26 cellular contexts compared by ENCODE assay signal in the genomic region with DNA sequence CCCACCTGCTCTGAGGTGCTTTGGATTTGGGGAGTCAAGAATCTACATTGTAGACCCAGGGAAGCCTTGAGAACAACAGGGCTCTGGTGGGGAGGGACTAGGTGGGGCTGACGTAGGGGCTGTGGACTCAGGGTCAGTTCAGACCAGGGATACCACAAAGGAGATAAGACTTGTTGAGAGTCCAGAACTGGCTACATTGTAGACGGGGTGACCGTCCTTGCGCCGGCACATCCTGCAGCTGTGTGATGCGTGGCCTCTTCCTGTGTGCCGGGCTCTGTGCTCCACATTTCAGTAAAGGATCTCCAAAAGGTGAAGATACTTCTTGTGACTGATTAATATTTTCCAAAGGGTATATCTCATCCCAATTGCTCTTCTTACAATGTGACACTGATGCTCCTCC. TPM values are rescaled to one million over a fixed set of nuclear protein-coding genes. Genes with fewer than 3 reads are reported as not detected.
DNase-seq lines count a peak whose midpoint lies in the region; ATAC-seq and TF ChIP-seq lines count a peak whose summit lies in the region.
"Had no signal": no experiment of that assay in that cellular context is flagged by ENCODE, and none has a peak within 500 bp of the region (broad histone marks: within the 10 kb centered on the region; RNA-seq: fewer than 3 reads in every experiment).

No MANE protein-coding gene starts in this region.

- H3K4me1 Mint-ChIP-seq in CD4-positive, CD25-positive, alpha-beta regulatory T cell = peaks cover 0 to 13% (median 10%) of the 10 kb centered on the region in 4 donors
- peaks cover 14% of the 10 kb centered on the region for H3K4me1 Mint-ChIP-seq in neural crest cell

- no peak for ATAC-seq in CD4-positive, CD25-positive, alpha-beta regulatory T cell (ENCODE audit: low read depth in 2 of 2)
- ATAC-seq in HG03280 (IDR thresholded peaks at IDR 0.05; ENCODE audit: unreplicated experiment) (no peak), HG03469 (IDR thresholded peaks at IDR 0.05; ENCODE audit: unreplicated experiment) (no peak)
- ATAC-seq: body of pancreas; heart right ventricle; right cardiac atrium; stimulated activated naive B cell treated with anti-CD40 and anti-IgM and Interleukin-4, amounts not matched to agents 10 μg/mL and 1 μg/mL and 100 μg/mL, for 72 hours had no signal

- no peak overlapping the region for H3K9ac ChIP-seq in OCI-LY3 (ENCODE audit: low read length)
- H3K9ac ChIP-seq: SK-N-SH had no signal

- H3K27me3 ChIP-seq in CD4-positive, CD25-positive, alpha-beta regulatory T cell (ENCODE audit: control insufficient read depth, insufficient read depth, low read length) = peaks cover 5% of the 10 kb centered on the region
- no peaks in the 10 kb centered on the region for H3K27me3 ChIP-seq in OCI-LY3 (ENCODE audit: low read depth, low read length)
- H3K27me3 ChIP-seq: body of pancreas, suprapubic skin had no signal

- no peaks in the 10 kb centered on the region for H3K9me3 ChIP-seq in CD4-positive, CD25-positive, alpha-beta regulatory T cell (ENCODE audit: control insufficient read depth in 2 of 2, low read length in 2 of 2)
- no peaks in the 10 kb centered on the region for H3K9me3 ChIP-seq in OCI-LY3 (ENCODE audit: insufficient read depth, low read length)
- H3K9me3 ChIP-seq: body of pancreas, heart right ventricle, SK-N-SH, suprapubic skin had no signal

- no peak for DNase-seq in CD4-positive, CD25-positive, alpha-beta regulatory T cell
- no peak for DNase-seq in neural crest cell (ENCODE audit: low read depth, low spot score)
- no peak for DNase-seq in NCI-H146 (lab: John Stamatoyannopoulos, UW)
- DNase-seq in RPMI8226 = no peak
- DNase-seq: activated CD4-positive, alpha-beta memory T cell treated with anti-CD3 and anti-CD28 coated beads for 36 hours; activated CD4-positive, CD25-positive, alpha-beta regulatory T cell; activated effector memory CD4-positive, alpha-beta T cell treated with Interleukin-2 at 50 U/mL for 16 hours; body of pancreas; CD4-positive, alpha-beta memory T cell; DMS153; effector CD8-positive, alpha-beta T cell; heart right ventricle; Karpas-422; NCI-H526; SK-N-SH; stimulated activated CD4-positive, alpha-beta T cell treated with anti-CD3 and anti-CD28 coated beads, Interleukin-12 subunit alpha, Interleukin-12 subunit beta, amount 100 ng/mL, for 4 hours; stimulated activated CD4-positive, alpha-beta T cell treated with anti-CD3 and anti-CD28 coated beads, Interleukin-4, amount 100 ng/mL, for 24 hours; stimulated activated naive B cell treated with anti-CD40 and anti-IgM and Interleukin-4, amounts not matched to agents 10 μg/mL and 1 μg/mL and 100 μg/mL, for 72 hours had no signal

- H3K4me1 ChIP-seq in CD4-positive, CD25-positive, alpha-beta regulatory T cell (ENCODE audit: control insufficient read depth, insufficient read depth, low read length, poor library complexity, severe bottlenecking) = peaks cover 4% of the 10 kb centered on the region
- peaks cover 37% of the 10 kb centered on the region for H3K4me1 ChIP-seq in OCI-LY3 (ENCODE audit: low read length)

- peak overlapping the region; percentile 68 for H3K4me2 ChIP-seq in OCI-LY3 (ENCODE audit: low read length)
- H3K4me2 ChIP-seq: SK-N-SH had no signal

- no peak overlapping the region for H3K4me3 ChIP-seq in CD4-positive, CD25-positive, alpha-beta regulatory T cell (ENCODE audit: low read depth, low read length)
- no peak overlapping the region for H3K4me3 ChIP-seq in OCI-LY3 (ENCODE audit: low read length)
- H3K4me3 ChIP-seq: body of pancreas, heart right ventricle, suprapubic skin had no signal

- H3K9me3 Mint-ChIP-seq in CD4-positive, CD25-positive, alpha-beta regulatory T cell = peaks cover 0 to 4% (median 0%) of the 10 kb centered on the region in 7 donors
- H3K9me3 Mint-ChIP-seq in neural crest cell = no peaks in the 10 kb centered on the region
- H3K9me3 Mint-ChIP-seq: activated CD4-positive, alpha-beta memory T cell treated with anti-CD3 and anti-CD28 coated beads for 36 hours; stimulated activated naive B cell treated with anti-CD40 and anti-IgM and Interleukin-4, amounts not matched to agents 10 μg/mL and 1 μg/mL and 100 μg/mL, for 72 hours had no signal

- H3K4me3 Mint-ChIP-seq in CD4-positive, CD25-positive, alpha-beta regulatory T cell = peak overlapping the region in 3 of 4 donors; percentile 36 to 78 (median 43)
- H3K4me3 Mint-ChIP-seq in neural crest cell = peak overlapping the region; percentile 82
- H3K4me3 Mint-ChIP-seq: activated CD4-positive, alpha-beta memory T cell treated with anti-CD3 and anti-CD28 coated beads for 36 hours; stimulated activated naive B cell treated with anti-CD40 and anti-IgM and Interleukin-4, amounts not matched to agents 10 μg/mL and 1 μg/mL and 100 μg/mL, for 72 hours had no signal

- no peaks in the 10 kb centered on the region for H4K20me1 ChIP-seq in OCI-LY3 (ENCODE audit: insufficient read depth, low read length)

- H3K36me3 Mint-ChIP-seq in CD4-positive, CD25-positive, alpha-beta regulatory T cell = no peaks in the 10 kb centered on the region
- no peaks in the 10 kb centered on the region for H3K36me3 Mint-ChIP-seq in neural crest cell (ENCODE audit: low read depth)
- H3K36me3 Mint-ChIP-seq: activated CD4-positive, alpha-beta memory T cell treated with anti-CD3 and anti-CD28 coated beads for 36 hours; CD4-positive, alpha-beta memory T cell had no signal

- TF ChIP-seq CTCF in OCI-LY3 (IDR thresholded peaks at IDR 0.05; ENCODE audit: low read depth, low read length) (no peak), neural crest cell (conservative IDR thresholded peaks at IDR 0.05) (no peak)

- H3K36me3 ChIP-seq in CD4-positive, CD25-positive, alpha-beta regulatory T cell (ENCODE audit: control insufficient read depth, insufficient read depth, low read length) = no peaks in the 10 kb centered on the region
- H3K36me3 ChIP-seq in OCI-LY3 (replicated peaks; ENCODE audit: low read depth, low read length) = no peaks in the 10 kb centered on the region
- H3K36me3 ChIP-seq: heart right ventricle, suprapubic skin had no signal

- H3K27me3 Mint-ChIP-seq in CD4-positive, CD25-positive, alpha-beta regulatory T cell = peaks cover 53% of the 10 kb centered on the region
- H3K27me3 Mint-ChIP-seq in neural crest cell (ENCODE audit: low read depth) = peaks cover 19% of the 10 kb centered on the region
- H3K27me3 Mint-ChIP-seq: stimulated activated naive B cell treated with anti-CD40 and anti-IgM and Interleukin-4, amounts not matched to agents 10 μg/mL and 1 μg/mL and 100 μg/mL, for 72 hours had no signal

- no peak overlapping the region for H3K27ac Mint-ChIP-seq in CD4-positive, CD25-positive, alpha-beta regulatory T cell
- H3K27ac Mint-ChIP-seq in neural crest cell (ENCODE audit: unreplicated experiment) = no peak overlapping the region
- H3K27ac Mint-ChIP-seq: activated CD4-positive, alpha-beta memory T cell treated with anti-CD3 and anti-CD28 coated beads for 36 hours; stimulated activated naive B cell treated with anti-CD40 and anti-IgM and Interleukin-4, amounts not matched to agents 10 μg/mL and 1 μg/mL and 100 μg/mL, for 72 hours had no signal

- peaks cover 17% of the 10 kb centered on the region for H3K79me2 ChIP-seq in OCI-LY3 (ENCODE audit: low read length)

- H2AFZ ChIP-seq in OCI-LY3 (ENCODE audit: low read depth, low read length) = no peak overlapping the region

- no peak overlapping the region for H3K27ac ChIP-seq in CD4-positive, CD25-positive, alpha-beta regulatory T cell (ENCODE audit: insufficient read depth, low read length, poor library complexity, severe bottlenecking)
- no peak overlapping the region for H3K27ac ChIP-seq in OCI-LY3 (ENCODE audit: low read length)
- H3K27ac ChIP-seq in cingulate gyrus (ENCODE audit: low read depth, low read length) = peak overlapping the region; percentile 70
- H3K27ac ChIP-seq: body of pancreas, suprapubic skin had no signal

RNA-seq across cellular contexts. Expression of gene TLDC2, which starts 9.8 kb away (rescaled TPM):
- not detected for total RNA-seq in CD4-positive, CD25-positive, alpha-beta regulatory T cell
- polyA plus RNA-seq in CD4-positive, CD25-positive, alpha-beta regulatory T cell = under 1 TPM; 0.32 to 0.57 (median 0.41) TPM
- total RNA-seq in neural crest cell = not detected in 2 replicates
- total RNA-seq: activated CD4-positive, alpha-beta memory T cell treated with anti-CD3 and anti-CD28 coated beads for 36 hours; body of pancreas; CD4-positive, alpha-beta memory T cell; chondrocyte; heart right ventricle; right cardiac atrium; RPMI7951; suprapubic skin had no signal
